9 cellular contexts compared by ENCODE assay signal in genomic region chr6:152824666-152825065, GRCh38.
"Had no signal": no experiment of that assay in that cellular context is flagged by ENCODE, and none has a peak within 500 bp of the region (broad histone marks: within the 10 kb centered on the region; RNA-seq: fewer than 3 reads in every experiment).

No MANE protein-coding gene starts in this region.

- H3K9me3 Mint-ChIP-seq: GM23338, H9, HFFc6 had no signal

- H3K27ac ChIP-seq: KMS-11 had no signal

- H3K4me3 Mint-ChIP-seq: GM23338, H9, HFFc6 had no signal

- H3K27ac Mint-ChIP-seq: GM23338, HFFc6 had no signal

- DNase-seq: H9, HCEC 1CT, HFFc6, IMR-90, KBM-7 had no signal

- H3K4me3 ChIP-seq: GM23338 had no signal

- FAIRE-seq: H54, HTR-8/SVneo had no signal

- ATAC-seq: GM23338 had no signal
